Comparison of ENCODE assay signal across 8 cellular contexts in the genomic region with DNA sequence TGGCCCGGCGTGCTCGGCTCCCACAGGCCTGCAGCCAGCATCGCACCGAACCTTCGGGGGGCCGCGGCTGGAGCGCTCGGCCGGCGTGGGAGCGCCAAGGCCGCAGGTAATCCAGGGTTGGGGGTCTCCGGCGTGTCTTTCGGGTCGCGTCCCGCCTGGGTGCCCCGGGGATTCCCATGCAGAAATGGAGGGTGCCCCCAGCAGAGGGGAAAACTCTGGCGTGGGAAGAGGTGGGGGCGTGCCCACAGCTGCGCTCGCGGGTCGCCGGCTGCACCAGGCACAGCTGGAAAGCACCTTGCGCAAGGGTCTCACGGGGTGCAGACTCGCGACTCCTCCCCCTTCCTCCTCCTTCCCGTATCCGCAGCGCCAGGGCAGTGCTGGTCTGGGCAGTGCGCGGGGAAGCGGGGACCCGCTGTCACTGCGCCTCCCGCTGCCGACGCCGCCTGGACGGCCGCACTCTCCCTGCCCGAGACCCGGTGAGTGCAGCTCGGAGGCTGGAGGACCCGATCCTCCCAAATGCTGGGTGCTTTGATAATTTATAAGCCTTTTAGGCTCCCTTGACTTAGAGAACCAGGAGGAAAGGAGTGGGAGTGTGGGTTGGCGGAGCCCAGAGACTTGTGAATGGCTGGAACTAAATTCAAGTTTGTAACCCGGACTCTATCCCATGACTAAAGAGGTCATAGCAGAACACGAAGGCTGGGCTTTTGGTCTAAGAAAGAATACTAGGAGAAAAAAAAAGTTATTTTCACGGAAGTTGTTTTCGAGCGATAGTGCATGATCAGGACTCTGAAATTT. TPM values are rescaled to one million over a fixed set of nuclear protein-coding genes. Genes with fewer than 3 reads are reported as not detected.
DNase-seq lines count a peak whose midpoint lies in the region; ATAC-seq and TF ChIP-seq lines count a peak whose summit lies in the region.

No MANE protein-coding gene starts in this region.

- peak overlapping the region; percentile 97 to 98 for H3K27ac ChIP-seq in tibial artery

- H3K9me3 ChIP-seq in tibial artery: no peaks in the 10 kb centered on the region

- H3K27ac Mint-ChIP-seq in neural crest cell (ENCODE audit: unreplicated experiment): no peak overlapping the region

- H3K4me3 Mint-ChIP-seq in neural crest cell: peak overlapping the region; percentile 90

- TF ChIP-seq CTCF in fibroblast of villous mesenchyme (IDR thresholded peaks at IDR 0.05; ENCODE audit: insufficient read depth, low read depth, low read length) (no peak), neural crest cell (conservative IDR thresholded peaks at IDR 0.05) (no peak), tibial artery (IDR thresholded peaks at IDR 0.05) (no peak)

- no peaks in the 10 kb centered on the region for H3K9me3 Mint-ChIP-seq in neural crest cell

- H3K4me3 ChIP-seq in fibroblast of villous mesenchyme (ENCODE audit: low read depth, low read length): peak overlapping the region; percentile 92
- peak overlapping the region; percentile 69 to 87 for H3K4me3 ChIP-seq in tibial artery

- peaks cover 34% of the 10 kb centered on the region for H3K27me3 Mint-ChIP-seq in neural crest cell (ENCODE audit: low read depth)

- H3K36me3 ChIP-seq in tibial artery: peaks cover 6 to 8% (median 8%) of the 10 kb centered on the region in 3 donors

- H3K4me1 Mint-ChIP-seq in neural crest cell: peaks cover 47% of the 10 kb centered on the region

- intact Hi-C loops in tibial artery (cut with DNase I; ENCODE audit: low total_unique reads): no loop called here

- H3K4me1 ChIP-seq in tibial artery: peaks cover 0 to 64% (median 22%) of the 10 kb centered on the region in 4 donors

- peak; percentile 22 for ATAC-seq in GM18870 (IDR thresholded peaks at IDR 0.05; ENCODE audit: unreplicated experiment)
- peak; percentile 42 for ATAC-seq in HG03108 (IDR thresholded peaks at IDR 0.05; ENCODE audit: unreplicated experiment)

- H3K36me3 Mint-ChIP-seq in neural crest cell (ENCODE audit: low read depth): no peaks in the 10 kb centered on the region

- DNase-seq in AG08396 (ENCODE audit: low spot score) (peak; percentile 75), RKO (ENCODE audit: low spot score) (peak; percentile 80), activated gamma-delta T cell (lab: John Stamatoyannopoulos, UW) (peak; percentile 68), fibroblast of villous mesenchyme (ENCODE audit: low read depth) (peak; percentile 95), neural crest cell (ENCODE audit: low read depth, low spot score) (peak; percentile 23), tibial artery (peak; percentile 94 to 97)

- H3K27me3 ChIP-seq in tibial artery: no peaks in the 10 kb centered on the region

RNA-seq across cellular contexts. Expression of a gene that starts 0.5 kb away (rescaled TPM):
- total RNA-seq in fibroblast of villous mesenchyme (14.2 and 31.1 TPM in 2 replicates), neural crest cell (0.30 and 1.4 TPM in 2 replicates)

Comparison
In these comparisons a context has a peak if more than half of its experiments do, and no peak if none do; other contexts are left out.
1. Peak in every context shown above with its lines: DNase-seq, ATAC-seq, H3K4me3 ChIP-seq and H3K27ac ChIP-seq.
2. DNase-seq: peak in every context shown above with its lines; median percentile 96 in tibial artery; 95 in fibroblast of villous mesenchyme; 80 in RKO; 75 in AG08396; 68 in activated gamma-delta T cell; 23 in neural crest cell.